Comparison of ENCODE assay signal across 1 cellular context in the genomic region with DNA sequence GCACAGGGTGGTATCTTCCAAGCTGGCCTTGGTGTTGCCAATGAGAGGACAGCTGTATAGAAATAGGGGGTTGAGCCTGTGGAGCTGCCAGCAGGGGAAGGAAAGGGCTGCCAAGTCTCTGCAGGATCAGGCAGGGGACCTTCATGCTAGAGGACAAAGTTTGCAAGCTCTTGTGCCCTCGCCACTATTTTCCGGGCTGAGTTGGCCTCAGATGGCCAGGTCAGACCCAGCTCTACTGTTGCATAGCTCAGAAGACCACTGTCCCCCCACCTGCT.
TF ChIP-seq lines count a peak whose summit lies in the region.

No MANE protein-coding gene starts in this region.

TF ChIP-seq in GM23338, 12 proteins besides CTCF, POLR2A, EP300 and RAD21 (continued from another document):
- no peak for TF ChIP-seq NANOG (IDR thresholded peaks at IDR 0.05; ENCODE audit: borderline replicate concordance)
